ENCODE assay signal across 2 cellular contexts in genomic region chr19:14152713-14153112, GRCh38.
TF ChIP-seq lines count a peak whose summit lies in the region.

No MANE protein-coding gene starts in this region.

TF ChIP-seq in SK-N-SH, 30 proteins besides CTCF, POLR2A, EP300 and RAD21:
- TF ChIP-seq TCF12 (IDR thresholded peaks at IDR 0.05), result no peak
- TF ChIP-seq GABPA (IDR thresholded peaks at IDR 0.05; ENCODE audit: low read depth), result no peak
- TF ChIP-seq NFIC (IDR thresholded peaks at IDR 0.05; ENCODE audit: borderline replicate concordance), result no peak
- TF ChIP-seq MAX (IDR thresholded peaks at IDR 0.05; ENCODE audit: low read depth), result no peak
- no peak for TF ChIP-seq GATA2 (CRISPR knock-in tag; IDR thresholded peaks at IDR 0.05)
- TF ChIP-seq NRF1 (IDR thresholded peaks at IDR 0.05; ENCODE audit: low read depth, low read length), result no peak
- no peak for TF ChIP-seq JUND (IDR thresholded peaks at IDR 0.05)
- TF ChIP-seq MXI1 (IDR thresholded peaks at IDR 0.05; ENCODE audit: low read depth, low read length), result no peak
- no peak for TF ChIP-seq TAF1 (IDR thresholded peaks at IDR 0.05; ENCODE audit: borderline replicate concordance, low read depth, low read length)
- no peak for TF ChIP-seq SMC3 (IDR thresholded peaks at IDR 0.05; ENCODE audit: low read depth, low read length)
- TF ChIP-seq RCOR1 (IDR thresholded peaks at IDR 0.05; ENCODE audit: low read length), result no peak
- no peak for TF ChIP-seq ZBTB33 (IDR thresholded peaks at IDR 0.05; ENCODE audit: borderline replicate concordance, low read depth)
- no peak for TF ChIP-seq FOXJ3 (CRISPR knock-in tag; IDR thresholded peaks at IDR 0.05)
- no peak for TF ChIP-seq SIN3A (IDR thresholded peaks at IDR 0.05; ENCODE audit: borderline replicate concordance, low read depth, low read length)
- TF ChIP-seq USF2 (IDR thresholded peaks at IDR 0.05; ENCODE audit: borderline replicate concordance, low read depth, low read length), result no peak

TF ChIP-seq in SK-N-SH treated with all-trans-retinoic acid at 6 μM for 48 hours, 23 proteins besides CTCF, POLR2A, EP300 and RAD21:
- no peak for TF ChIP-seq CSDC2 (CRISPR knock-in tag; IDR thresholded peaks at IDR 0.05)
- no peak for TF ChIP-seq ZC3H10 (CRISPR knock-in tag; IDR thresholded peaks at IDR 0.05)
- no peak for TF ChIP-seq ZNF70 (CRISPR knock-in tag; IDR thresholded peaks at IDR 0.05)
- no peak for TF ChIP-seq TSHZ2 (CRISPR knock-in tag; IDR thresholded peaks at IDR 0.05)
- TF ChIP-seq OSR1 (CRISPR knock-in tag; IDR thresholded peaks at IDR 0.05), result no peak
- TF ChIP-seq CREB5 (CRISPR knock-in tag; IDR thresholded peaks at IDR 0.05; ENCODE audit: low read depth), result no peak
- no peak for TF ChIP-seq PPARA (CRISPR knock-in tag; IDR thresholded peaks at IDR 0.05; ENCODE audit: borderline replicate concordance)
- no peak for TF ChIP-seq CSRNP3 (CRISPR knock-in tag; IDR thresholded peaks at IDR 0.05)
- TF ChIP-seq ZNF565 (CRISPR knock-in tag; conservative IDR thresholded peaks at IDR 0.05; ENCODE audit: low read depth), result no peak
- TF ChIP-seq ESRRG (CRISPR knock-in tag; IDR thresholded peaks at IDR 0.05), result no peak
- TF ChIP-seq GLIS3 (CRISPR knock-in tag; IDR thresholded peaks at IDR 0.05), result no peak
- no peak for TF ChIP-seq ARNTL (CRISPR knock-in tag; IDR thresholded peaks at IDR 0.05; ENCODE audit: borderline replicate concordance, low read depth)
TF ChIP-seq in SK-N-SH treated with all-trans-retinoic acid at 6 μM for 48 hours: peak in this region for 0.
